Comparison of ENCODE assay signal across 11 cellular contexts in the genomic region with DNA sequence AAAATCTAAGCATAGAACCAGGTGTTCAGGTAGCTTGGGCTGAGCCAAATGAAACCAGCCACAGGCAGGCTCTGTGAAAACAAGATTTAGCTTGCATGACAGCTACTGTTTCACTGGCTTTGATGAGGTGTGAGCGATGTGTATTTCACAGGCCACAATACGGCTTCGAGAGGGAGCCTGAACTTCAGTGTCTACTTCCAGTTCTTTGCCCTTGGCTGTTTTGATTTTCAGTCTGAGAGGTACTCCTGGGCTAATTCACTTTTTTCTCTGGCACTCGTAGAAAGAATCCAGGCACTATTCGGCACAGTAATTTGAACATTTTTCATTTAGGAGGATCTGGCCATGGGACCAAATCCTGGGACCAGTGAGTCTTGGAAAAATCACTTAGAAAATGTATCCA.
A peak's percentile ranks its signal among the peaks of the same experiment; 100 is the strongest.
DNase-seq lines count a peak whose midpoint lies in the region; ATAC-seq and TF ChIP-seq lines count a peak whose summit lies in the region.
"Had no signal": no experiment of that assay in that cellular context is flagged by ENCODE, and none has a peak within 500 bp of the region (broad histone marks: within the 10 kb centered on the region; RNA-seq: fewer than 3 reads in every experiment).

No MANE protein-coding gene starts in this region.

- H3K27ac ChIP-seq in coronary artery = peak overlapping the region; percentile 93 to 96
- H3K27ac ChIP-seq in psoas muscle = peak overlapping the region; percentile 96
- H3K27ac ChIP-seq in CD4-positive, alpha-beta T cell (ENCODE audit: low read depth, low read length) = no peak overlapping the region

- POLR2A ChIA-PET in CD4-positive, alpha-beta T cell (lab: Charles Lee) = no interaction called here

- CTCF ChIA-PET in activated CD8-positive, alpha-beta memory T cell treated with anti-CD3 and anti-CD28 coated beads, Interleukin-2, amount 10 ng/mL, durations not matched to agents 7 days and 5 days (lab: Charles Lee) = no interaction called here
- CTCF ChIA-PET in CD4-positive, alpha-beta T cell (lab: Charles Lee) = no interaction called here

- H3K27ac Mint-ChIP-seq in activated CD8-positive, alpha-beta memory T cell treated with anti-CD3 and anti-CD28 coated beads, Interleukin-2, amount 10 ng/mL, durations not matched to agents 7 days and 5 days = no peak overlapping the region
- H3K27ac Mint-ChIP-seq in CD4-positive, alpha-beta T cell = no peak overlapping the region
- H3K27ac Mint-ChIP-seq: activated CD4-positive, alpha-beta T cell treated with anti-CD3 and anti-CD28 coated beads, Interleukin-2, amount 10 ng/mL, durations not matched to agents 24 days and 14 days; memory B cell had no signal

- no peaks in the 10 kb centered on the region for H3K36me3 ChIP-seq in psoas muscle (ENCODE audit: insufficient read depth in 1 of 2, low read depth in 1 of 2)

- TF ChIP-seq CTCF in coronary artery (IDR thresholded peaks at IDR 0.05) (no peak), psoas muscle (IDR thresholded peaks at IDR 0.05) (no peak)
- TF ChIP-seq CTCF in CD4-positive, alpha-beta T cell (IDR thresholded peaks at IDR 0.05) = no peak

- H3K4me1 ChIP-seq in psoas muscle = peaks cover 49% of the 10 kb centered on the region

- peaks cover 7% of the 10 kb centered on the region for H3K4me1 Mint-ChIP-seq in activated CD8-positive, alpha-beta memory T cell treated with anti-CD3 and anti-CD28 coated beads, Interleukin-2, amount 10 ng/mL, durations not matched to agents 7 days and 5 days
- H3K4me1 Mint-ChIP-seq in CD4-positive, alpha-beta T cell (ENCODE audit: low read depth) = no peaks in the 10 kb centered on the region
- H3K4me1 Mint-ChIP-seq: memory B cell had no signal

- no peak overlapping the region for H3K4me3 ChIP-seq in coronary artery
- no peak overlapping the region for H3K4me3 ChIP-seq in psoas muscle

- intact Hi-C loops in psoas muscle (cut with DNase I) = loop anchor here (2.0 to 10.0 kb wide), 4 partner anchors 20 to 214 kb away; no protein-coding TSS in a partner anchor
- intact Hi-C loops in CD4-positive, alpha-beta T cell (cut with DNase I, micrococcal nuclease) = no loop called here

- no peaks in the 10 kb centered on the region for H3K36me3 Mint-ChIP-seq in activated CD8-positive, alpha-beta memory T cell treated with anti-CD3 and anti-CD28 coated beads, Interleukin-2, amount 10 ng/mL, durations not matched to agents 7 days and 5 days
- H3K36me3 Mint-ChIP-seq in CD4-positive, alpha-beta T cell (ENCODE audit: low read depth) = no peaks in the 10 kb centered on the region
- H3K36me3 Mint-ChIP-seq: memory B cell had no signal

- DNase-seq in NCI-H146 (lab: John Stamatoyannopoulos, UW) = peak; percentile 42
- DNase-seq in coronary artery (ENCODE audit: low spot score) = no peak
- DNase-seq in psoas muscle = no peak
- DNase-seq in activated CD8-positive, alpha-beta memory T cell treated with anti-CD3 and anti-CD28 coated beads, Interleukin-2, amount 10 ng/mL, durations not matched to agents 7 days and 5 days = no peak
- DNase-seq in cerebellum (ENCODE audit: low spot score) = no peak
- no peak for DNase-seq in mucosa of gallbladder (ENCODE audit: low spot score)
- DNase-seq in CD4-positive, alpha-beta T cell = no peak
- DNase-seq: activated CD4-positive, alpha-beta T cell treated with anti-CD3 and anti-CD28 coated beads, Interleukin-2, amount 10 ng/mL, durations not matched to agents 24 days and 14 days; NCI-H82 had no signal

- no peak overlapping the region for H3K4me3 Mint-ChIP-seq in activated CD8-positive, alpha-beta memory T cell treated with anti-CD3 and anti-CD28 coated beads, Interleukin-2, amount 10 ng/mL, durations not matched to agents 7 days and 5 days
- no peak overlapping the region for H3K4me3 Mint-ChIP-seq in CD4-positive, alpha-beta T cell
- H3K4me3 Mint-ChIP-seq: activated CD4-positive, alpha-beta T cell treated with anti-CD3 and anti-CD28 coated beads, Interleukin-2, amount 10 ng/mL, durations not matched to agents 24 days and 14 days; memory B cell had no signal

- no peaks in the 10 kb centered on the region for H3K9me3 ChIP-seq in psoas muscle
- no peaks in the 10 kb centered on the region for H3K9me3 ChIP-seq in CD4-positive, alpha-beta T cell (ENCODE audit: control insufficient read depth, low read length)

- ATAC-seq in GM18502 (IDR thresholded peaks at IDR 0.05; ENCODE audit: poor library complexity, unreplicated experiment) (peak; percentile 44), psoas muscle (peak in 1 of 4 donors; percentile 47)
- no peak for ATAC-seq in activated CD8-positive, alpha-beta memory T cell treated with anti-CD3 and anti-CD28 coated beads, Interleukin-2, amount 10 ng/mL, durations not matched to agents 7 days and 5 days
- ATAC-seq in CD4-positive, alpha-beta T cell (ENCODE audit: poor library complexity) = no peak

- no peaks in the 10 kb centered on the region for H3K27me3 ChIP-seq in psoas muscle (ENCODE audit: insufficient read depth in 3 of 3, low read length in 2 of 3)
- H3K27me3 ChIP-seq in CD4-positive, alpha-beta T cell (ENCODE audit: control insufficient read depth, insufficient read depth, low read length) = no peaks in the 10 kb centered on the region

- WGBS in psoas muscle, 3 donors = 35 to 67% (median 47%) methylated on average over 5 of the region's 5 CpGs

- H3K27me3 Mint-ChIP-seq in activated CD8-positive, alpha-beta memory T cell treated with anti-CD3 and anti-CD28 coated beads, Interleukin-2, amount 10 ng/mL, durations not matched to agents 7 days and 5 days = no peaks in the 10 kb centered on the region
- peaks cover 4% of the 10 kb centered on the region for H3K27me3 Mint-ChIP-seq in CD4-positive, alpha-beta T cell

- H3K9me3 Mint-ChIP-seq in activated CD8-positive, alpha-beta memory T cell treated with anti-CD3 and anti-CD28 coated beads, Interleukin-2, amount 10 ng/mL, durations not matched to agents 7 days and 5 days (ENCODE audit: low read depth) = no peaks in the 10 kb centered on the region
- H3K9me3 Mint-ChIP-seq in CD4-positive, alpha-beta T cell = no peaks in the 10 kb centered on the region
- H3K9me3 Mint-ChIP-seq: activated CD4-positive, alpha-beta T cell treated with anti-CD3 and anti-CD28 coated beads, Interleukin-2, amount 10 ng/mL, durations not matched to agents 24 days and 14 days had no signal

Comparison
In these comparisons a context has a peak if more than half of its experiments do, and no peak if none do; other contexts are left out.
1. intact Hi-C loops: an anchor here in psoas muscle (2.0 to 10.0 kb wide); none called in CD4-positive, alpha-beta T cell.